ENCODE assay signal across 14 cellular contexts in the genomic region with DNA sequence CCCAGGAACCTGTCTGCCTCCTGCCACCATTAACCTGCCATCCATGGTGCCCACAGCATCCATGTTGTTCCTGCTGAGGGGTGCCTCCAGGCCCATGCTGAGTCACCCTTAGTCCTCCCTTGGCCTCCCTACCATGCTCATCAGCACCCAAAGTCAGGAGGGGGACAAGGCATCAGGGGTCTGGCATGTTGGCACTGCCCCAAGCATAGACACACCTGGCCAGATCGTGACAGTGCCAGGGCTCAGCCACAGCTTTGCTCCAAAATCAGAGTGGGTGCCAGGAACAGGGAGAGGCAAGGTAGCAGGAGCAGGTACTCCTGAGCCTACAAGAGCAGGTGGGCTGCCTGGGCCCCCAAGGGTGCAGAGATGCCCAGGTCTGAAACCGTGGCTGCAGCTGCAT.
DNase-seq lines count a peak whose midpoint lies in the region; ATAC-seq and TF ChIP-seq lines count a peak whose summit lies in the region.
"Had no signal": no experiment of that assay in that cellular context is flagged by ENCODE, and none has a peak within 500 bp of the region (broad histone marks: within the 10 kb centered on the region; RNA-seq: fewer than 3 reads in every experiment).

No MANE protein-coding gene starts in this region.

- no peak overlapping the region for H3K23ac ChIP-seq in mesendoderm (ENCODE audit: low read length)

- H3K18ac ChIP-seq in mesendoderm (ENCODE audit: low read length), result no peak overlapping the region

- H4K5ac ChIP-seq in mesendoderm (ENCODE audit: low read length), result no peak overlapping the region

- no peak overlapping the region for H3K4me2 ChIP-seq in mesendoderm (ENCODE audit: low read length)
- H3K4me2 ChIP-seq: GM23338 had no signal

- no peak overlapping the region for H3K27ac ChIP-seq in esophagus muscularis mucosa (replicated peaks in 1 of 4)
- no peak overlapping the region for H3K27ac ChIP-seq in mesendoderm (ENCODE audit: low read depth, low read length)

- WGBS in esophagus muscularis mucosa, result no CpG with 5 or more reads among the region's 2 CpGs
- no CpG with 5 or more reads among the region's 2 CpGs for WGBS in mesendoderm (ENCODE audit: extremely low coverage, insufficient coverage, low lambda C conversion rate)

- no peak overlapping the region for H2BK120ac ChIP-seq in mesendoderm (ENCODE audit: low read depth, low read length)

- H3K4me3 ChIP-seq in esophagus muscularis mucosa, result no peak overlapping the region
- no peak overlapping the region for H3K4me3 ChIP-seq in mesendoderm (ENCODE audit: low read length)
- H3K4me3 ChIP-seq: GM23338, HAP-1 had no signal

- no peak for TF ChIP-seq EP300 in esophagus muscularis mucosa (IDR thresholded peaks at IDR 0.05)

- TF ChIP-seq CTCF in esophagus muscularis mucosa (IDR thresholded peaks at IDR 0.05), result no peak

- H4K8ac ChIP-seq in mesendoderm (ENCODE audit: low read depth, low read length), result no peak overlapping the region

- DNase-seq in esophagus muscularis mucosa (ENCODE audit: extremely low spot score) (peak; percentile 66), mesendoderm (no peak), posterior vena cava (ENCODE audit: low spot score) (peak; percentile 67), HuH-7.5 (ENCODE audit: low spot score) (no peak)
- no peak for DNase-seq in activated T-cell treated with anti-CD3 and anti-CD28 coated beads, Interleukin-2, amount 50 U/mL, for 48 hours
- DNase-seq: C1 segment of cervical spinal cord; Caco-2; CD8-positive, alpha-beta T cell; DMS153; DND-41; HFFc6 had no signal

- intact Hi-C loops in esophagus muscularis mucosa (cut with DNase I), result no loop called here
- intact Hi-C loops in posterior vena cava (cut with DNase I), result no loop called here

- H3K9me3 ChIP-seq in esophagus muscularis mucosa, result no peaks in the 10 kb centered on the region
- H3K9me3 ChIP-seq: Caco-2 had no signal

- H2BK15ac ChIP-seq in mesendoderm (replicated peaks; ENCODE audit: low read depth), result no peak overlapping the region

- H2AK5ac ChIP-seq in mesendoderm (ENCODE audit: low read length), result peak overlapping the region; percentile 56

- TF ChIP-seq POLR2A in esophagus muscularis mucosa (IDR thresholded peaks at IDR 0.05; ENCODE audit: low read depth), result no peak

- no peaks in the 10 kb centered on the region for H3K79me2 ChIP-seq in mesendoderm (ENCODE audit: control insufficient read depth, insufficient read depth, low read length)

- H3K4ac ChIP-seq in mesendoderm (ENCODE audit: low read depth, low read length), result no peak overlapping the region

- no peak overlapping the region for H3K56ac ChIP-seq in mesendoderm (ENCODE audit: low read length)

- H3K36me3 ChIP-seq in esophagus muscularis mucosa (no peaks in the 10 kb centered on the region), mesendoderm (ENCODE audit: control insufficient read depth, insufficient read depth, low read length) (no peaks in the 10 kb centered on the region)
- H3K36me3 ChIP-seq: HAP-1 had no signal

- no peaks in the 10 kb centered on the region for H3K27me3 ChIP-seq in esophagus muscularis mucosa
- no peaks in the 10 kb centered on the region for H3K27me3 ChIP-seq in mesendoderm (ENCODE audit: insufficient read depth, low read length, poor library complexity)

- no peak overlapping the region for H2BK5ac ChIP-seq in mesendoderm (ENCODE audit: low read length)

- no peak for ATAC-seq in GM19351 (IDR thresholded peaks at IDR 0.05; ENCODE audit: unreplicated experiment)
- ATAC-seq: CD8-positive, alpha-beta T cell; GM23338 had no signal

- H3K4me1 ChIP-seq in esophagus muscularis mucosa (no peaks in the 10 kb centered on the region), mesendoderm (ENCODE audit: control insufficient read depth, low read depth, low read length) (no peaks in the 10 kb centered on the region)
- H3K4me1 ChIP-seq: Caco-2, HAP-1 had no signal

- H3K79me1 ChIP-seq in mesendoderm (ENCODE audit: low read length), result no peaks in the 10 kb centered on the region

- H3K9ac ChIP-seq in mesendoderm (ENCODE audit: low read length), result no peak overlapping the region

Comparison
In these comparisons a context has a peak if more than half of its experiments do, and no peak if none do; other contexts are left out.
1. DNase-seq: peak in esophagus muscularis mucosa (single experiment) and posterior vena cava (single experiment); none in mesendoderm (single experiment), HuH-7.5 (single experiment) and activated T-cell treated with anti-CD3 and anti-CD28 coated beads, Interleukin-2, amount 50 U/mL, for 48 hours (0 of 2).